Comparison of ENCODE assay signal across 7 cellular contexts in genomic region chr17:50903604-50904521, GRCh38. TPM values are rescaled to one million over a fixed set of nuclear protein-coding genes. Genes with fewer than 3 reads are reported as not detected.
DNase-seq lines count a peak whose midpoint lies in the region; ATAC-seq and TF ChIP-seq lines count a peak whose summit lies in the region.

No MANE protein-coding gene starts in this region.

- H3K27me3 ChIP-seq in esophagus muscularis mucosa (no peaks in the 10 kb centered on the region), gastrocnemius medialis (no peaks in the 10 kb centered on the region)

- H3K4me3 ChIP-seq in esophagus muscularis mucosa (peak overlapping the region in 1 of 4 donors; percentile 6), gastrocnemius medialis (peak overlapping the region in 3 of 4 donors; percentile 13 to 36 (median 22))

- H3K27me3 Mint-ChIP-seq in T-cell = no peaks in the 10 kb centered on the region

- TF ChIP-seq POLR2A in esophagus muscularis mucosa (IDR thresholded peaks at IDR 0.05; ENCODE audit: low read depth) = no peak
- TF ChIP-seq POLR2A in gastrocnemius medialis (IDR thresholded peaks at IDR 0.05) = no peak

- H3K4me1 ChIP-seq in esophagus muscularis mucosa = peaks cover 30 to 53% (median 50%) of the 10 kb centered on the region in 4 donors
- peaks cover 30 to 33% of the 10 kb centered on the region in 2 donors for H3K4me1 ChIP-seq in gastrocnemius medialis

- TF ChIP-seq CTCF in esophagus muscularis mucosa (IDR thresholded peaks at IDR 0.05) (no peak), gastrocnemius medialis (IDR thresholded peaks at IDR 0.05 in 4 of 5, conservative IDR thresholded peaks at IDR 0.05 in 1 of 5) (no peak)

- peak overlapping the region; percentile 89 to 98 (median 95) for H3K27ac ChIP-seq in esophagus muscularis mucosa (replicated peaks in 1 of 4)
- peak overlapping the region; percentile 90 to 98 (median 94) for H3K27ac ChIP-seq in gastrocnemius medialis

- DNase-seq in T-cell = peak in 22 of 34 experiments; percentile 15 to 51 (median 32)
- DNase-seq in esophagus muscularis mucosa (ENCODE audit: extremely low spot score) = no peak
- no peak for DNase-seq in gastrocnemius medialis
- DNase-seq in COLO829 (ENCODE audit: low spot score) = no peak
- no peak for DNase-seq in NK-92 treated with Interleukin-12 subunit alpha and Interleukin-12 subunit beta, amount 100 ng/mL, for 24 hours (lab: John Stamatoyannopoulos, UW)

- no peak for TF ChIP-seq EP300 in esophagus muscularis mucosa (IDR thresholded peaks at IDR 0.05)

- H3K9me3 ChIP-seq in esophagus muscularis mucosa = no peaks in the 10 kb centered on the region
- no peaks in the 10 kb centered on the region for H3K9me3 ChIP-seq in gastrocnemius medialis

- peak; percentile 73 for ATAC-seq in HG03280 (IDR thresholded peaks at IDR 0.05; ENCODE audit: unreplicated experiment)
- peak; percentile 79 to 82 (median 80) for ATAC-seq in T-cell (replicated peaks in 1 of 4)
- peak; percentile 56 to 74 for ATAC-seq in gastrocnemius medialis
- ATAC-seq in HG03439 (IDR thresholded peaks at IDR 0.05; ENCODE audit: unreplicated experiment) = no peak

- POLR2A ChIA-PET in T-cell (lab: Charles Lee) = no interaction called here

- H3K4me1 Mint-ChIP-seq in T-cell = peaks cover 56 to 63% (median 61%) of the 10 kb centered on the region in 3 donors

- WGBS in esophagus muscularis mucosa = 53% methylated on average over 10 of the region's 10 CpGs

- CTCF ChIA-PET in T-cell (lab: Charles Lee) = interaction anchor here in 1 of 2 donors (2.0 kb wide), 1 partner anchor 51 kb away, joined by 4 read pairs; no protein-coding TSS in a partner anchor

- intact Hi-C loops in esophagus muscularis mucosa (cut with DNase I) = loop anchor here (2.0 kb wide), 1 partner anchor 39 kb away; no protein-coding TSS in a partner anchor
- intact Hi-C loops in gastrocnemius medialis (cut with DNase I; ENCODE audit: low total_unique reads) = loop anchor here (2.0 kb wide), 2 partner anchors 29 to 37 kb away; partner anchors contain the start of gene TOB1

- H3K27ac Mint-ChIP-seq in T-cell = peak overlapping the region; percentile 87 to 94

- H3K36me3 ChIP-seq in esophagus muscularis mucosa (no peaks in the 10 kb centered on the region), gastrocnemius medialis (no peaks in the 10 kb centered on the region)

- no peaks in the 10 kb centered on the region for H3K9me3 Mint-ChIP-seq in T-cell

- in situ Hi-C loops in gastrocnemius medialis (cut with MboI; ENCODE audit: low sequenced_read_pairs in 4 of 4) = no loop called here

- no peaks in the 10 kb centered on the region for H3K36me3 Mint-ChIP-seq in T-cell

- H3K4me3 Mint-ChIP-seq in T-cell = peak overlapping the region; percentile 14 to 29 (median 28)

RNA-seq across cellular contexts. Expression of gene TOB1, which starts 37.7 kb away (rescaled TPM):
- total RNA-seq in T-cell (100 to 1,000 TPM in 2 of 5 donors, 10 to 100 TPM in 3; 75.4 to 310 (median 92.6) TPM), esophagus muscularis mucosa (10 to 100 TPM; 26.7 to 34.4 (median 31.0) TPM), gastrocnemius medialis (10 to 100 TPM; 13.6 to 53.5 (median 28.2) TPM)

Comparison
In these comparisons a context has a peak if more than half of its experiments do, and no peak if none do; other contexts are left out.
1. DNase-seq: peak in T-cell (22 of 34); none in esophagus muscularis mucosa (single experiment), gastrocnemius medialis (0 of 2), COLO829 (single experiment) and NK-92 treated with Interleukin-12 subunit alpha and Interleukin-12 subunit beta, amount 100 ng/mL, for 24 hours (single experiment).